ENCODE assay signal across 8 cellular contexts in the genomic region with DNA sequence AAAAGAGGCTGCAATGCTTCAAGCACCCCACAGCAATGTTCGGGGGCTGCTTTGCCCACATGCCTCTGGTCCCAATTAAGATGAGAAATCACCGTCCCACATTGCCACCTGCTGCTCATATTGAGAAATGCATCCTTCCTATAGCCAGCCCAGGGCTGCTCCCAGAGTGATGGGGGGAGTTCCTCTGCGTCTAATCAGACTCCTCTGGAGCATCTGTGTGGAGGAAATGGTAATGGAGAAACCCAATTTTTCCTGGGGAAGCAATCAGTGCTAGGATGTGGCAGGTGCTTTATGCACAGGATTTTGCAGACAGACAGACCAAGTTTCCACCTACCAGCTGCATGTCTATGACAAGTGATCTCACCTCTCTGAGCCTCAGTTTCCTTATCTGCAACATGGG. TPM values are rescaled to one million over a fixed set of nuclear protein-coding genes. Genes with fewer than 3 reads are reported as not detected.
DNase-seq lines count a peak whose midpoint lies in the region; ATAC-seq, FAIRE-seq and TF ChIP-seq lines count a peak whose summit lies in the region.

No MANE protein-coding gene starts in this region.

- H3K4me3 Mint-ChIP-seq in WTC11, result no peak overlapping the region
- peak overlapping the region; percentile 34 for H3K4me3 Mint-ChIP-seq in central memory CD8-positive, alpha-beta T cell

- DNase-seq in BJ (ENCODE audit: low read depth) (no peak), GM23248 (peak; percentile 69), NCI-H2227 (lab: John Stamatoyannopoulos, UW; ENCODE audit: unreplicated experiment) (peak; percentile 87), WTC11 (ENCODE audit: low spot score) (peak; percentile 76), HepG2 (ENCODE audit: low spot score) (peak; percentile 63)
- peak; percentile 49 to 55 for DNase-seq in central memory CD8-positive, alpha-beta T cell (ENCODE audit: low spot score in 2 of 2)
- peak; percentile 17 for DNase-seq in stimulated activated CD8-positive, alpha-beta memory T cell treated with anti-CD3 and anti-CD28 coated beads, Interleukin-12 subunit alpha, Interleukin-12 subunit beta, amount 100 ng/mL, for 1 hour (ENCODE audit: low read depth)

- H3K4me1 ChIP-seq in GM23248 (ENCODE audit: insufficient read depth), result no peaks in the 10 kb centered on the region
- H3K4me1 ChIP-seq in HepG2 (ENCODE audit: insufficient read depth, low read length), result no peaks in the 10 kb centered on the region

- H3K27ac ChIP-seq in GM23248 (no peak overlapping the region), HepG2 (ENCODE audit: extremely low read length, insufficient read depth, low read length) (no peak overlapping the region)

- H3K4me2 ChIP-seq in GM23248 (ENCODE audit: unreplicated experiment) (no peak overlapping the region), HepG2 (ENCODE audit: low read depth, low read length) (no peak overlapping the region)

- peak; percentile 65 for TF ChIP-seq RAD21 in HepG2 (CRISPR knock-in tag; IDR thresholded peaks at IDR 0.05)

- CTCF ChIA-PET in BJ (lab: Yijun Ruan, JAX), result interaction anchor here (0.6 to 3.1 kb wide), 20 partner anchors 8 to 200 kb away, joined by 3 to 70 read pairs (median 4); no protein-coding TSS in a partner anchor
- CTCF ChIA-PET in WTC11 (lab: Charles Lee), result interaction anchor here (0.9 to 1.6 kb wide), 4 partner anchors 51 to 311 kb away, joined by 3 to 7 read pairs (median 4); no protein-coding TSS in a partner anchor
- CTCF ChIA-PET in HepG2 (lab: Yijun Ruan, JAX; ENCODE audit: low intra/inter-chr PET ratio, low total read pairs), result interaction anchor here (0.8 to 9.6 kb wide), 7 partner anchors 26 to 205 kb away, joined by 3 to 198 read pairs (median 5); no protein-coding TSS in a partner anchor

- no peak overlapping the region for H3K27ac Mint-ChIP-seq in WTC11
- no peak overlapping the region for H3K27ac Mint-ChIP-seq in central memory CD8-positive, alpha-beta T cell (ENCODE audit: low read depth)

- no TSS peak for BruUV-seq in HepG2 (replicated peaks; lab: Mats Ljungman, UMichigan)

- TF ChIP-seq POLR2A in HepG2 (IDR thresholded peaks at IDR 0.05; ENCODE audit: insufficient read depth in 1 of 2, low read depth in 2 of 2, low read length in 2 of 2), result no peak

- H3K27me3 Mint-ChIP-seq in WTC11 (ENCODE audit: low read depth), result no peaks in the 10 kb centered on the region
- peaks cover 3% of the 10 kb centered on the region for H3K27me3 Mint-ChIP-seq in central memory CD8-positive, alpha-beta T cell

- ATAC-seq in WTC11, result peak; percentile 90
- ATAC-seq in central memory CD8-positive, alpha-beta T cell (replicated peaks; ENCODE audit: extremely low read depth, poor library complexity, severe bottlenecking), result peak; percentile 62
- peak; percentile 87 for ATAC-seq in HepG2
- ATAC-seq in GM21447 (IDR thresholded peaks at IDR 0.05; ENCODE audit: unreplicated experiment), result no peak

- no peak for TF ChIP-seq EP300 in HepG2 (IDR thresholded peaks at IDR 0.05; ENCODE audit: low read depth in 2 of 2, low read length in 2 of 2)
- TF ChIP-seq EP300 in HepG2 (CRISPR knock-in tag; IDR thresholded peaks at IDR 0.05; ENCODE audit: borderline replicate concordance), result no peak

- H3K27me3 ChIP-seq in BJ (ENCODE audit: control insufficient read depth, insufficient read depth, low read length) (no peaks in the 10 kb centered on the region), GM23248 (replicated peaks; ENCODE audit: insufficient read depth) (no peaks in the 10 kb centered on the region), HepG2 (ENCODE audit: control insufficient read depth in 1 of 2, insufficient read depth in 2 of 2, low read length in 2 of 2) (peaks cover 0 to 1% of the 10 kb centered on the region in 2 experiments; a peak in 1 of 5 replicates)

- in situ Hi-C loops in GM23248 (cut with MboI), result no loop called here
- in situ Hi-C loops in HepG2 (cut with HindIII; ENCODE audit: extremely low pct_ligation_motif_present, low pct_unique_long_range_greater_than_20kb), result no loop called here

- no peak overlapping the region for H2AFZ ChIP-seq in GM23248
- H2AFZ ChIP-seq in HepG2 (ENCODE audit: low read length), result no peak overlapping the region

- H3K4me1 Mint-ChIP-seq in WTC11, result no peaks in the 10 kb centered on the region
- H3K4me1 Mint-ChIP-seq in central memory CD8-positive, alpha-beta T cell, result peaks cover 11% of the 10 kb centered on the region

- no peaks in the 10 kb centered on the region for H3K9me2 ChIP-seq in GM23248 (ENCODE audit: insufficient read depth)

- H4K20me1 ChIP-seq in GM23248 (ENCODE audit: insufficient read depth) (no peaks in the 10 kb centered on the region), HepG2 (ENCODE audit: insufficient read depth, low read length) (no peaks in the 10 kb centered on the region)

- POLR2A ChIA-PET in BJ (lab: Charles Lee), result no interaction called here
- POLR2A ChIA-PET in WTC11 (lab: Charles Lee), result interaction anchor here (0.7 kb wide), 1 partner anchor 49 kb away, joined by 3 read pairs; no protein-coding TSS in a partner anchor
- POLR2A ChIA-PET in HepG2 (lab: Yijun Ruan, JAX), result no interaction called here

- TF ChIP-seq CTCF in BJ (IDR thresholded peaks at IDR 0.05; ENCODE audit: insufficient read depth, low read depth, low read length), result peak; percentile 79
- peak; percentile 81 for TF ChIP-seq CTCF in WTC11 (IDR thresholded peaks at IDR 0.05)
- TF ChIP-seq CTCF in HepG2 (CRISPR knock-in tag; IDR thresholded peaks at IDR 0.05), result peak; percentile 91

- H3K9me3 Mint-ChIP-seq in WTC11, result no peaks in the 10 kb centered on the region
- H3K9me3 Mint-ChIP-seq in central memory CD8-positive, alpha-beta T cell, result no peaks in the 10 kb centered on the region

- H3K36me3 Mint-ChIP-seq in WTC11, result peaks cover 16% of the 10 kb centered on the region
- H3K36me3 Mint-ChIP-seq in central memory CD8-positive, alpha-beta T cell (ENCODE audit: insufficient read depth), result peaks cover 5% of the 10 kb centered on the region

- H3K79me2 ChIP-seq in GM23248 (ENCODE audit: insufficient read depth), result no peaks in the 10 kb centered on the region
- no peaks in the 10 kb centered on the region for H3K79me2 ChIP-seq in HepG2 (ENCODE audit: insufficient read depth, low read length)

- H3K9ac ChIP-seq in GM23248 (no peak overlapping the region), HepG2 (ENCODE audit: insufficient read depth, low read depth, low read length) (no peak overlapping the region)

- WGBS in GM23248 (ENCODE audit: low coverage in 1 of 2, low lambda C conversion rate in 2 of 2, missing lambda C conversion rate in 2 of 2), 2 experiments, result 7 to 10% methylated on average over 3 of the region's 3 CpGs
- 0% methylated on average over 3 of the region's 3 CpGs for WGBS in HepG2 (ENCODE audit: low lambda C conversion rate)

- peak; percentile 98 for FAIRE-seq in HepG2 (lab: Jason Lieb, UNC)

- intact Hi-C loops in HepG2 (cut with micrococcal nuclease; ENCODE audit: unreplicated experiment), result loop anchor here (1.0 kb wide), 2 partner anchors 26 to 200 kb away; no protein-coding TSS in a partner anchor

- no peaks in the 10 kb centered on the region for H3K9me3 ChIP-seq in GM23248 (ENCODE audit: low read depth)
- H3K9me3 ChIP-seq in HepG2 (ENCODE audit: low read length), result no peaks in the 10 kb centered on the region

- H3K4me3 ChIP-seq in BJ (ENCODE audit: low read depth, low read length) (no peak overlapping the region), GM23248 (no peak overlapping the region), HepG2 (replicated peaks in 1 of 3; ENCODE audit: insufficient read depth in 1 of 3, low read depth in 2 of 3, low read length in 3 of 3) (no peak overlapping the region)

- H3F3A ChIP-seq in GM23248 (ENCODE audit: insufficient read depth), result peaks cover 75% of the 10 kb centered on the region

- peaks cover under 1% of the 10 kb centered on the region; the same call in 1 of the 2 replicates for H3K36me3 ChIP-seq in BJ (ENCODE audit: control insufficient read depth, insufficient read depth, low read length)
- peaks cover 81% of the 10 kb centered on the region for H3K36me3 ChIP-seq in GM23248 (ENCODE audit: low read depth)
- H3K36me3 ChIP-seq in HepG2 (replicated peaks in 1 of 2; ENCODE audit: control insufficient read depth in 1 of 2, insufficient read depth in 2 of 2, low read length in 2 of 2), result no peaks in the 10 kb centered on the region

RNA-seq across cellular contexts. Expression of gene PTGIS, which starts 33.6 kb away (rescaled TPM):
- polyA plus RNA-seq in BJ (2011; rRNA removed), result 28.8 and 39.0 TPM in 2 replicates
- polyA minus RNA-seq in BJ (2011; rRNA and poly(A)+ RNA removed), result 43.8 and 58.0 TPM in 2 replicates
- total RNA-seq in GM23248 (2014; rRNA removed; shearing (Covaris generic)), result 178 and 192 TPM in 2 replicates
- polyA plus RNA-seq in GM23248 (2016; fragmentation: Nextera tagmentation; extraction: Ambion mirVana), result 109 and 114 TPM in 2 replicates
- 24.3 to 37.0 TPM (median 34.4 TPM) in 3 replicates for total RNA-seq in WTC11 (2021)
- not detected in 2 replicates for total RNA-seq in HepG2 (2016; rRNA removed; fragmentation: Illumina TruSeq; extraction: Trizol)
- not detected in 2 replicates for total RNA-seq in HepG2 (2016; cell fraction: cytosol; rRNA removed; fragmentation: Illumina TruSeq; extraction: Trizol; ENCODE audit: low read depth)
- not detected in 2 replicates for total RNA-seq in HepG2 (2016; cell fraction: insoluble cytoplasmic fraction; rRNA removed; fragmentation: Illumina TruSeq; extraction: Trizol)
- total RNA-seq in HepG2 (2016; cell fraction: membrane; rRNA removed; fragmentation: Illumina TruSeq; extraction: Trizol), result not detected in 2 replicates
- not detected in 2 replicates for total RNA-seq in HepG2 (2016; cell fraction: nucleus; rRNA removed; fragmentation: Illumina TruSeq; extraction: Trizol)
- not detected in 2 replicates for polyA plus RNA-seq in HepG2 (2011; rRNA removed)
- not detected in 2 replicates for polyA plus RNA-seq in HepG2 (2011; cell fraction: cytosol; rRNA removed)
- not detected in 2 replicates for polyA plus RNA-seq in HepG2 (2011; cell fraction: nucleus; rRNA removed)
- not detected in 2 replicates for polyA plus RNA-seq in HepG2 (2012)
- not detected in 2 replicates for polyA plus RNA-seq in HepG2 (2016; cell fraction: cytosol; fragmentation: Illumina TruSeq; extraction: Trizol; ENCODE audit: low read depth)
- polyA plus RNA-seq in HepG2 (2016; cell fraction: insoluble cytoplasmic fraction; fragmentation: Illumina TruSeq; extraction: Trizol; ENCODE audit: low read depth), result not detected in 2 replicates
- polyA plus RNA-seq in HepG2 (2016; cell fraction: membrane; fragmentation: Illumina TruSeq; extraction: Trizol; ENCODE audit: low read depth), result not detected in 2 replicates
- not detected in 2 replicates for polyA plus RNA-seq in HepG2 (2016; cell fraction: nucleus; fragmentation: Illumina TruSeq; extraction: Trizol; ENCODE audit: insufficient read depth, low read depth)
- not detected in 2 replicates for polyA minus RNA-seq in HepG2 (2011; rRNA and poly(A)+ RNA removed; ENCODE audit: low replicate concordance)
- polyA minus RNA-seq in HepG2 (2011; cell fraction: cytosol; rRNA and poly(A)+ RNA removed), result not detected in 2 replicates
- not detected in 2 replicates for polyA minus RNA-seq in HepG2 (2011; cell fraction: nucleus; rRNA and poly(A)+ RNA removed)

RNA-seq across cellular contexts. Expression of gene KCNB1, which starts 51.8 kb away (rescaled TPM):
- 0.12 and 0.13 TPM in 2 replicates for polyA plus RNA-seq in BJ (2011; rRNA removed)
- polyA minus RNA-seq in BJ (2011; rRNA and poly(A)+ RNA removed), result 0.19 and 0.21 TPM in 2 replicates
- total RNA-seq in GM23248 (2014; rRNA removed; shearing (Covaris generic)), result 0.11 TPM in 1 of 2 replicates, not detected in the other
- 0.13 TPM in 1 of 2 replicates, not detected in the other for polyA plus RNA-seq in GM23248 (2016; fragmentation: Nextera tagmentation; extraction: Ambion mirVana)
- 1.1 to 1.5 TPM (median 1.1 TPM) in 3 replicates for total RNA-seq in WTC11 (2021)
- 0.02 TPM in 1 of 2 replicates, not detected in the other for total RNA-seq in HepG2 (2016; rRNA removed; fragmentation: Illumina TruSeq; extraction: Trizol)
- total RNA-seq in HepG2 (2016; cell fraction: cytosol; rRNA removed; fragmentation: Illumina TruSeq; extraction: Trizol; ENCODE audit: low read depth), result not detected in 2 replicates
- total RNA-seq in HepG2 (2016; cell fraction: insoluble cytoplasmic fraction; rRNA removed; fragmentation: Illumina TruSeq; extraction: Trizol), result 0.04 TPM in 1 of 2 replicates, not detected in the other
- not detected in 2 replicates for total RNA-seq in HepG2 (2016; cell fraction: membrane; rRNA removed; fragmentation: Illumina TruSeq; extraction: Trizol)
- 0.09 TPM in 1 of 2 replicates, not detected in the other for total RNA-seq in HepG2 (2016; cell fraction: nucleus; rRNA removed; fragmentation: Illumina TruSeq; extraction: Trizol)
- polyA plus RNA-seq in HepG2 (2011; rRNA removed), result 0.01 TPM in 1 of 2 replicates, not detected in the other
- polyA plus RNA-seq in HepG2 (2011; cell fraction: cytosol; rRNA removed), result 0.03 TPM in 1 of 2 replicates, not detected in the other
- polyA plus RNA-seq in HepG2 (2011; cell fraction: nucleus; rRNA removed), result not detected in 2 replicates
- 0.05 and 0.09 TPM in 2 replicates for polyA plus RNA-seq in HepG2 (2012)
- not detected in 2 replicates for polyA plus RNA-seq in HepG2 (2016; cell fraction: cytosol; fragmentation: Illumina TruSeq; extraction: Trizol; ENCODE audit: low read depth)
- polyA plus RNA-seq in HepG2 (2016; cell fraction: insoluble cytoplasmic fraction; fragmentation: Illumina TruSeq; extraction: Trizol; ENCODE audit: low read depth), result not detected in 2 replicates
- not detected in 2 replicates for polyA plus RNA-seq in HepG2 (2016; cell fraction: membrane; fragmentation: Illumina TruSeq; extraction: Trizol; ENCODE audit: low read depth)
- not detected in 2 replicates for polyA plus RNA-seq in HepG2 (2016; cell fraction: nucleus; fragmentation: Illumina TruSeq; extraction: Trizol; ENCODE audit: insufficient read depth, low read depth)
- polyA minus RNA-seq in HepG2 (2011; rRNA and poly(A)+ RNA removed; ENCODE audit: low replicate concordance), result 0.16 TPM in 1 of 2 replicates, not detected in the other
- not detected in 2 replicates for polyA minus RNA-seq in HepG2 (2011; cell fraction: cytosol; rRNA and poly(A)+ RNA removed)
- under 0.01 TPM in 1 of 2 replicates, not detected in the other for polyA minus RNA-seq in HepG2 (2011; cell fraction: nucleus; rRNA and poly(A)+ RNA removed)

Comparison
In these comparisons a context has a peak if more than half of its experiments do, and no peak if none do; other contexts are left out.
1. RNA of gene PTGIS, which starts 33.6 kb away (total RNA-seq): 178 to 192 TPM in GM23248 and 24.3 to 37.0 TPM in WTC11; not detected in HepG2; every median in the first group is over 10 times any median in the second.
2. Peak in every context shown above with its lines, with median percentiles within 50 percentile points of each other: CTCF ChIP-seq.